Comparison of ENCODE assay signal across 8 cellular contexts in the genomic region with DNA sequence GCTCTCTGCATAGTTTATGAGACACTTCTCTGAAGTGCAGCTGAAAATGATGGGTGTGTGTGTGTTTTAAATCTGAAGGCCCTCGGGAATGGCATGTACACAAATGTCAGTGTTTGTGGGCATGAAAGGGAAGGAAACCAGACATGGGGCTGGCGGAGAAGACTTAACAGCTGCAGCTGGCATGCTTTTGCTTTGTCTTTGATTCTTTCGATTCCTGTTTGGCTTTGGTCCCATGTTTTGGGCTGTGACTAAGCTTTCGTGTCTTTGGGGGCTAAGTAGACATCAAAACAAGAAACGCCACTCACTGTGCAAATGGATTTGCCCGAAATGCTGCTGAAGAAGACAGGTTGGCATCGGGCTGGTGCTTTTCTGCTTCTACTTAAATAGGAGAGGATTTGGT.
DNase-seq lines count a peak whose midpoint lies in the region; ATAC-seq and TF ChIP-seq lines count a peak whose summit lies in the region.

No MANE protein-coding gene starts in this region.

- peak overlapping the region; percentile 17 for H3K4me3 Mint-ChIP-seq in activated T-helper 2 cell treated with anti-CD3 and anti-CD28 coated beads, Interferon-gamma antibody, Interleukin-2, Interleukin-4, amounts not matched to agents 10 μg/mL and 5 μg/mL and 100 μg/mL, durations not matched to agents 14 hours and 24 hours and 36 hours (ENCODE audit: low read depth)

- peaks cover 40% of the 10 kb centered on the region for H3K4me1 ChIP-seq in lower lobe of right lung

- no peaks in the 10 kb centered on the region for H3K27me3 ChIP-seq in lower lobe of right lung (ENCODE audit: low read depth)

- DNase-seq in activated T-helper 2 cell treated with anti-CD3 and anti-CD28 coated beads, Interferon-gamma antibody, Interleukin-2, Interleukin-4, amounts not matched to agents 10 μg/mL and 5 μg/mL and 100 μg/mL, durations not matched to agents 14 hours and 24 hours and 36 hours (ENCODE audit: low spot score), result no peak
- no peak for DNase-seq in lower lobe of right lung
- DNase-seq in ureter (ENCODE audit: low spot score), result no peak
- no peak for DNase-seq in NK-92 treated with Interleukin-12 subunit alpha and Interleukin-12 subunit beta, amount 100 ng/mL, for 24 hours (lab: John Stamatoyannopoulos, UW)
- no peak for DNase-seq in DMS79 (lab: John Stamatoyannopoulos, UW)
- no peak for DNase-seq in GM19238 (ENCODE audit: insufficient read length, low spot score)

- no peak overlapping the region for H3K27ac Mint-ChIP-seq in activated T-helper 2 cell treated with anti-CD3 and anti-CD28 coated beads, Interferon-gamma antibody, Interleukin-2, Interleukin-4, amounts not matched to agents 10 μg/mL and 5 μg/mL and 100 μg/mL, durations not matched to agents 14 hours and 24 hours and 36 hours

- peaks cover 14% of the 10 kb centered on the region for H3K4me1 Mint-ChIP-seq in activated T-helper 2 cell treated with anti-CD3 and anti-CD28 coated beads, Interferon-gamma antibody, Interleukin-2, Interleukin-4, amounts not matched to agents 10 μg/mL and 5 μg/mL and 100 μg/mL, durations not matched to agents 14 hours and 24 hours and 36 hours (ENCODE audit: low read depth)

- intact Hi-C loops in activated T-helper 2 cell treated with anti-CD3 and anti-CD28 coated beads, Interferon-gamma antibody, Interleukin-2, Interleukin-4, amounts not matched to agents 10 μg/mL and 5 μg/mL and 100 μg/mL, durations not matched to agents 14 hours and 24 hours and 36 hours (cut with micrococcal nuclease), result no loop called here
- intact Hi-C loops in lower lobe of right lung (cut with DNase I), result no loop called here

- H3K36me3 ChIP-seq in lower lobe of right lung, result no peaks in the 10 kb centered on the region

- no peaks in the 10 kb centered on the region for H3K27me3 Mint-ChIP-seq in activated T-helper 2 cell treated with anti-CD3 and anti-CD28 coated beads, Interferon-gamma antibody, Interleukin-2, Interleukin-4, amounts not matched to agents 10 μg/mL and 5 μg/mL and 100 μg/mL, durations not matched to agents 14 hours and 24 hours and 36 hours (ENCODE audit: low read depth)

- peak overlapping the region; percentile 77 for H3K27ac ChIP-seq in lower lobe of right lung

- TF ChIP-seq CTCF in lower lobe of right lung (IDR thresholded peaks at IDR 0.05), result no peak

- peaks cover 42% of the 10 kb centered on the region for H3K9me3 Mint-ChIP-seq in activated T-helper 2 cell treated with anti-CD3 and anti-CD28 coated beads, Interferon-gamma antibody, Interleukin-2, Interleukin-4, amounts not matched to agents 10 μg/mL and 5 μg/mL and 100 μg/mL, durations not matched to agents 14 hours and 24 hours and 36 hours

- peaks cover 15% of the 10 kb centered on the region for H3K9me3 ChIP-seq in lower lobe of right lung

- H3K36me3 Mint-ChIP-seq in activated T-helper 2 cell treated with anti-CD3 and anti-CD28 coated beads, Interferon-gamma antibody, Interleukin-2, Interleukin-4, amounts not matched to agents 10 μg/mL and 5 μg/mL and 100 μg/mL, durations not matched to agents 14 hours and 24 hours and 36 hours (ENCODE audit: low read depth), result peaks cover 49% of the 10 kb centered on the region

- peak overlapping the region; percentile 29 for H3K4me3 ChIP-seq in lower lobe of right lung

- ATAC-seq in GM18868 (IDR thresholded peaks at IDR 0.05; ENCODE audit: unreplicated experiment), result peak; percentile 92
- peak; percentile 55 for ATAC-seq in HG03571 (IDR thresholded peaks at IDR 0.05; ENCODE audit: unreplicated experiment)
- ATAC-seq in lower lobe of right lung, result peak; percentile 80 to 81
